17 cellular contexts compared by ENCODE assay signal in genomic region chr12:6947615-6948014, GRCh38. TPM values are rescaled to one million over a fixed set of nuclear protein-coding genes. Genes with fewer than 3 reads are reported as not detected.
A peak's percentile ranks its signal among the peaks of the same experiment; 100 is the strongest.
DNase-seq lines count a peak whose midpoint lies in the region; ATAC-seq and TF ChIP-seq lines count a peak whose summit lies in the region.
"Had no signal": no experiment of that assay in that cellular context is flagged by ENCODE, and none has a peak within 500 bp of the region (broad histone marks: within the 10 kb centered on the region; RNA-seq: fewer than 3 reads in every experiment).

No MANE protein-coding gene starts in this region.

- 87% methylated on average over 8 of the region's 8 CpGs for WGBS in right cardiac atrium
- WGBS in aorta, 2 donors, result 79 to 83% methylated on average over 8 of the region's 8 CpGs

- H3K36me3 ChIP-seq in aorta (ENCODE audit: control insufficient read depth in 1 of 2, insufficient read depth in 2 of 2, low read length in 1 of 2) (no peaks in the 10 kb centered on the region), brain microvascular endothelial cell (replicated peaks) (peaks cover 2% of the 10 kb centered on the region)
- H3K36me3 ChIP-seq: BE2C had no signal

- TF ChIP-seq CTCF in WTC11 (IDR thresholded peaks at IDR 0.05) (no peak), brain microvascular endothelial cell (IDR thresholded peaks at IDR 0.05; ENCODE audit: low read depth, low read length, missing control alignments) (no peak)

- H3K4me3 Mint-ChIP-seq in WTC11 (0 out of 2 replicates have a peak overlapping the region, but pooled peaks have one; percentile 8), immature natural killer cell (peak overlapping the region in 4 of 5 donors; percentile 38 to 82 (median 44))

- H3K4me3 ChIP-seq in right cardiac atrium (ENCODE audit: low read length) (no peak overlapping the region), aorta (ENCODE audit: low read length in 2 of 2) (no peak overlapping the region), brain microvascular endothelial cell (ENCODE audit: low read depth, low read length) (no peak overlapping the region)
- H3K4me3 ChIP-seq: MG63 had no signal

- CTCF ChIA-PET in WTC11 (lab: Charles Lee), result interaction anchor here (1.3 to 5.7 kb wide), 5 partner anchors 10 to 197 kb away, joined by 4 to 296 read pairs (median 51); partner anchors contain the start of gene SPSB2

- H3K36me3 Mint-ChIP-seq in WTC11, result no peaks in the 10 kb centered on the region
- peaks cover 0 to 3% (median 1%) of the 10 kb centered on the region in 3 donors for H3K36me3 Mint-ChIP-seq in immature natural killer cell

- H3K4me1 ChIP-seq in right cardiac atrium (ENCODE audit: control insufficient read depth, insufficient read depth, low read length) (no peaks in the 10 kb centered on the region), aorta (ENCODE audit: control insufficient read depth in 1 of 2, insufficient read depth in 2 of 2, low read length in 2 of 2) (no peaks in the 10 kb centered on the region)

- H3K9me3 ChIP-seq in right cardiac atrium (ENCODE audit: control insufficient read depth, low read length), result no peaks in the 10 kb centered on the region
- H3K9me3 ChIP-seq in aorta (ENCODE audit: control insufficient read depth, low read length), result no peaks in the 10 kb centered on the region
- H3K9me3 ChIP-seq: BE2C, MG63 had no signal

- no peak for ATAC-seq in right cardiac atrium
- ATAC-seq in WTC11, result no peak
- no peak for ATAC-seq in aorta (ENCODE audit: low FRiP score)
- ATAC-seq: foreskin keratinocyte had no signal

- H3K27me3 Mint-ChIP-seq in WTC11 (ENCODE audit: low read depth) (no peaks in the 10 kb centered on the region), immature natural killer cell (ENCODE audit: low read depth in 3 of 3) (peaks cover 8 to 29% (median 17%) of the 10 kb centered on the region in 3 donors)

- intact Hi-C loops in cardiac septum (cut with DNase I), result no loop called here
- intact Hi-C loops in right cardiac atrium (cut with DNase I), result loop anchor here in 2 of 4 donors (5.0 to 10.0 kb wide), 2 partner anchors 165 to 167 kb away; no protein-coding TSS in a partner anchor
- intact Hi-C loops in aorta (cut with DNase I), result loop anchor here in 1 of 2 donors (5.0 kb wide), 1 partner anchor 165 kb away; no protein-coding TSS in a partner anchor

- POLR2A ChIA-PET in WTC11 (lab: Charles Lee), result interaction anchor here (1.1 to 6.2 kb wide), 3 partner anchors 16 to 80 kb away, joined by 3 to 167 read pairs (median 7); partner anchors contain the start of genes LPCAT3 and TPI1

- H3K27ac ChIP-seq in right cardiac atrium (ENCODE audit: low read length) (no peak overlapping the region), aorta (ENCODE audit: low read depth in 1 of 2, low read length in 2 of 2) (no peak overlapping the region), brain microvascular endothelial cell (no peak overlapping the region)
- H3K27ac ChIP-seq: foreskin keratinocyte had no signal

- in situ Hi-C loops in brain microvascular endothelial cell (cut with HindIII; ENCODE audit: low pct_ligation_motif_present, low sequenced_read_pairs), result no loop called here

- H3K27ac Mint-ChIP-seq in WTC11, result no peak overlapping the region
- H3K27ac Mint-ChIP-seq in immature natural killer cell, result peak overlapping the region; percentile 79 to 100 (median 92)

- no peaks in the 10 kb centered on the region for H3K9me3 Mint-ChIP-seq in WTC11
- no peaks in the 10 kb centered on the region for H3K9me3 Mint-ChIP-seq in immature natural killer cell

- H3K4me1 Mint-ChIP-seq in WTC11 (peaks cover 37% of the 10 kb centered on the region), immature natural killer cell (peaks cover 84 to 89% of the 10 kb centered on the region in 2 donors)

- H3K27me3 ChIP-seq in right cardiac atrium (ENCODE audit: control insufficient read depth, insufficient read depth), result no peaks in the 10 kb centered on the region
- H3K27me3 ChIP-seq in aorta (ENCODE audit: control insufficient read depth in 1 of 2, insufficient read depth in 2 of 2, low read length in 1 of 2), result peaks cover 0 to 4% of the 10 kb centered on the region in 2 donors
- H3K27me3 ChIP-seq in brain microvascular endothelial cell (replicated peaks), result no peaks in the 10 kb centered on the region
- H3K27me3 ChIP-seq: BE2C, foreskin keratinocyte, MG63 had no signal

- DNase-seq in cardiac septum (ENCODE audit: low spot score) (peak; percentile 58), right cardiac atrium (no peak), WTC11 (ENCODE audit: low spot score) (no peak), immature natural killer cell (no peak), aorta (peak; percentile 32 to 39), DMS53 treated with DMSO at 0.1 percent for 48 hours (lab: John Stamatoyannopoulos, UW; ENCODE audit: unreplicated experiment) (no peak), brain microvascular endothelial cell (no peak), COLO829 (ENCODE audit: low spot score) (no peak)
- DNase-seq: BE2C; effector CD4-positive, alpha-beta T cell; foreskin keratinocyte; H7; MG63; NCI-H2081; NCI-H748 treated with DMSO at 0.1 percent for 48 hours; T1000 had no signal

TF ChIP-seq in WTC11, 78 proteins besides CTCF, POLR2A, EP300 and RAD21 (continues in another document):
- TF ChIP-seq USF2 (CRISPR knock-in tag; IDR thresholded peaks at IDR 0.05), result no peak
- no peak for TF ChIP-seq STAT6 (CRISPR knock-in tag; conservative IDR thresholded peaks at IDR 0.05; ENCODE audit: low read depth)
- no peak for TF ChIP-seq TCF7 (CRISPR knock-in tag; IDR thresholded peaks at IDR 0.05; ENCODE audit: low read depth)
- TF ChIP-seq CREB1 (CRISPR knock-in tag; IDR thresholded peaks at IDR 0.05), result no peak
- no peak for TF ChIP-seq ATF1 (CRISPR knock-in tag; IDR thresholded peaks at IDR 0.05)
- no peak for TF ChIP-seq PRRX2 (CRISPR knock-in tag; IDR thresholded peaks at IDR 0.05)
- no peak for TF ChIP-seq NR2C2 (CRISPR knock-in tag; IDR thresholded peaks at IDR 0.05)

RNA-seq across cellular contexts. Expression of gene PTPN6, which starts 3.5 kb away (rescaled TPM):
- 7.0 TPM for total RNA-seq in cardiac septum
- total RNA-seq in right cardiac atrium, result 10 to 100 TPM in 2 of 4 donors, 1 to 10 TPM in 2; 7.7 to 12.1 (median 9.3) TPM
- 5.9 TPM for polyA plus RNA-seq in right cardiac atrium
- total RNA-seq in WTC11 (2021), result 27.1 to 34.7 TPM (median 34.5 TPM) in 3 replicates
- polyA plus RNA-seq in immature natural killer cell, result 100 to 1,000 TPM; 231 to 513 (median 294) TPM
- 10 to 100 TPM; 29.8 to 42.3 TPM for total RNA-seq in aorta
- 10 to 100 TPM; 10.1 to 25.7 TPM for polyA plus RNA-seq in aorta

RNA-seq across cellular contexts. Expression of gene C12orf57, which starts 3.8 kb away (rescaled TPM):
- total RNA-seq in cardiac septum (162 TPM), right cardiac atrium (100 to 1,000 TPM; 262 to 339 (median 272) TPM), WTC11 (2021) (158 to 181 TPM (median 172 TPM) in 3 replicates), aorta (100 to 1,000 TPM; 197 to 233 TPM)
- polyA plus RNA-seq in right cardiac atrium (441 TPM), immature natural killer cell (100 to 1,000 TPM in 2 of 3 donors, 10 to 100 TPM in 1; 83.7 to 315 (median 170) TPM), aorta (1,000 to 10,000 TPM in 1 of 2 donors, 100 to 1,000 TPM in 1; 849 to 1,017 TPM)

RNA-seq across cellular contexts. Expression of gene RNU7-1, which starts 4.0 kb away (rescaled TPM):
- total RNA-seq in cardiac septum (not detected), right cardiac atrium (not detected), WTC11 (2021) (not detected in 3 replicates), aorta (not detected)
- polyA plus RNA-seq in right cardiac atrium (not detected), immature natural killer cell (not detected), aorta (not detected)
- total RNA-seq: foreskin keratinocyte, H7, pulmonary artery endothelial cell had no signal
- polyA plus RNA-seq: foreskin keratinocyte had no signal

RNA-seq across cellular contexts. Expression of gene ATN1, which starts 19.9 kb away (rescaled TPM):
- total RNA-seq in cardiac septum, result 76.9 TPM
- total RNA-seq in right cardiac atrium, result 10 to 100 TPM; 85.3 to 89.3 (median 88.6) TPM
- 70.1 TPM for polyA plus RNA-seq in right cardiac atrium
- 80.0 to 87.1 TPM (median 80.5 TPM) in 3 replicates for total RNA-seq in WTC11 (2021)
- polyA plus RNA-seq in immature natural killer cell, result 1 to 10 TPM in 2 of 3 donors, not detected in 1; 1.0 to 2.1 TPM
- 100 to 1,000 TPM; 138 to 146 TPM for total RNA-seq in aorta
- polyA plus RNA-seq in aorta, result 100 to 1,000 TPM in 1 of 2 donors, 10 to 100 TPM in 1; 22.7 to 149 TPM

RNA-seq across cellular contexts. Expression of gene PHB2, which starts 22.8 kb away (rescaled TPM):
- total RNA-seq in cardiac septum, result 125 TPM
- 100 to 1,000 TPM; 137 to 159 (median 142) TPM for total RNA-seq in right cardiac atrium
- 127 TPM for polyA plus RNA-seq in right cardiac atrium
- total RNA-seq in WTC11 (2021), result 350 to 397 TPM (median 352 TPM) in 3 replicates
- polyA plus RNA-seq in immature natural killer cell, result 100 to 1,000 TPM; 121 to 141 (median 136) TPM
- 100 to 1,000 TPM in 1 of 2 donors, 10 to 100 TPM in 1; 97.9 to 117 TPM for total RNA-seq in aorta
- polyA plus RNA-seq in aorta, result 100 to 1,000 TPM; 105 to 139 TPM

Comparison
In these comparisons a context has a peak if more than half of its experiments do, and no peak if none do; other contexts are left out.
1. DNase-seq: peak in cardiac septum (single experiment) and aorta (2 of 2); none in right cardiac atrium (0 of 3), WTC11 (single experiment), immature natural killer cell (0 of 3), DMS53 treated with DMSO at 0.1 percent for 48 hours (single experiment), brain microvascular endothelial cell (single experiment) and COLO829 (single experiment).